Comparison of ENCODE assay signal across 18 cellular contexts in the genomic region with DNA sequence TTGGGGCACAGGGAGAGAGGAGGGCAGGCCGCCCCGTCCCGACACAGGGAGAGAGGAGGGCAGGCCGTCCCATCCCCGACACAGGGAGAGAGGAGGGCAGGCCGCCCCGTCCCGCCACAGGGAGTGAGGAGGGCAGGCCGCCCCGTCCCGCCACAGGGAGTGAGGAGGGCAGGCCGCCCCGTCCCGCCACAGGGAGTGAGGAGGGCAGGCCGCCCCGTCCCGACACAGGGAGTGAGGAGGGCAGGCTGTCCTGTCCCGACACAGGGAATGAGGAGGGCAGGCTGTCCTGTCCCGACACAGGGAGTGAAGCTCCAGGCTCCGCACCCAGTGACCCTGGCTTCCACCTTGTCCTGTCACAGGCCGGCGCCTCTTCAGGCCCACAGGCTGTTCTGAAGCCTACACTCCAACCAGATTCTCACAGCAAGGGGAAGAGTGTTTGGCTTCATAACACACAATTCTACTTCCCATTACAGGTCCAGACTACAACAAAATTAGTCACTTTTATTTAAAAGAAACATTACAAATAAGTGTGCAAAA.
"Had no signal": no experiment of that assay in that cellular context is flagged by ENCODE, and none has a peak within 500 bp of the region (broad histone marks: within the 10 kb centered on the region; RNA-seq: fewer than 3 reads in every experiment).

No MANE protein-coding gene starts in this region.

- H3K4me1 Mint-ChIP-seq: activated CD8-positive, alpha-beta memory T cell treated with anti-CD3 and anti-CD28 coated beads, Interleukin-2, amount 10 ng/mL, durations not matched to agents 7 days and 5 days; stimulated activated memory B cell treated with anti-CD40 and anti-IgM and Interleukin-4, amounts not matched to agents 10 μg/mL and 1 μg/mL and 100 μg/mL, for 72 hours had no signal

- H3K4me3 Mint-ChIP-seq: activated CD4-positive, alpha-beta memory T cell treated with anti-CD3 and anti-CD28 coated beads for 36 hours; activated CD8-positive, alpha-beta memory T cell treated with anti-CD3 and anti-CD28 coated beads, Interleukin-2, amount 10 ng/mL, durations not matched to agents 7 days and 5 days; activated naive CD4-positive, alpha-beta T cell treated with anti-CD3 and anti-CD28 coated beads for 36 hours; naive thymus-derived CD4-positive, alpha-beta T cell; stimulated activated memory B cell treated with anti-CD40 and anti-IgM and Interleukin-4, amounts not matched to agents 10 μg/mL and 1 μg/mL and 100 μg/mL, for 72 hours had no signal

- H3K27ac Mint-ChIP-seq: activated CD4-positive, alpha-beta memory T cell treated with anti-CD3 and anti-CD28 coated beads for 36 hours; activated CD8-positive, alpha-beta memory T cell treated with anti-CD3 and anti-CD28 coated beads, Interleukin-2, amount 10 ng/mL, durations not matched to agents 7 days and 5 days; activated naive CD4-positive, alpha-beta T cell treated with anti-CD3 and anti-CD28 coated beads for 36 hours; activated T-helper 2 cell treated with anti-CD3 and anti-CD28 coated beads, Interferon-gamma antibody, Interleukin-2, Interleukin-4, amounts not matched to agents 10 μg/mL and 5 μg/mL and 100 μg/mL, durations not matched to agents 14 hours and 24 hours and 36 hours had no signal

- H3K9me3 Mint-ChIP-seq: activated CD4-positive, alpha-beta memory T cell treated with anti-CD3 and anti-CD28 coated beads for 36 hours; activated naive CD4-positive, alpha-beta T cell treated with anti-CD3 and anti-CD28 coated beads for 36 hours; activated T-helper 2 cell treated with anti-CD3 and anti-CD28 coated beads, Interferon-gamma antibody, Interleukin-2, Interleukin-4, amounts not matched to agents 10 μg/mL and 5 μg/mL and 100 μg/mL, durations not matched to agents 14 hours and 24 hours and 36 hours; naive thymus-derived CD4-positive, alpha-beta T cell; stimulated activated memory B cell treated with anti-CD40 and anti-IgM and Interleukin-4, amounts not matched to agents 10 μg/mL and 1 μg/mL and 100 μg/mL, for 72 hours had no signal

- ATAC-seq: activated CD8-positive, alpha-beta memory T cell treated with anti-CD3 and anti-CD28 coated beads, Interleukin-2, amount 10 ng/mL, durations not matched to agents 7 days and 5 days; stimulated activated memory B cell treated with anti-CD40 and anti-IgM and Interleukin-4, amounts not matched to agents 10 μg/mL and 1 μg/mL and 100 μg/mL, for 72 hours had no signal

- H3K27me3 Mint-ChIP-seq: activated CD4-positive, alpha-beta memory T cell treated with anti-CD3 and anti-CD28 coated beads for 36 hours; activated CD8-positive, alpha-beta memory T cell treated with anti-CD3 and anti-CD28 coated beads, Interleukin-2, amount 10 ng/mL, durations not matched to agents 7 days and 5 days; naive thymus-derived CD4-positive, alpha-beta T cell; stimulated activated memory B cell treated with anti-CD40 and anti-IgM and Interleukin-4, amounts not matched to agents 10 μg/mL and 1 μg/mL and 100 μg/mL, for 72 hours had no signal

- DNase-seq: activated CD4-positive, alpha-beta memory T cell treated with anti-CD3 and anti-CD28 coated beads for 36 hours; activated CD4-positive, alpha-beta T cell treated with anti-CD3 and anti-CD28 coated beads for 1 hour; activated CD8-positive, alpha-beta memory T cell treated with anti-CD3 and anti-CD28 coated beads, Interleukin-2, amount 10 ng/mL, durations not matched to agents 7 days and 5 days; activated naive CD4-positive, alpha-beta T cell treated with anti-CD3 and anti-CD28 coated beads for 36 hours; activated T-cell treated with anti-CD3 and anti-CD28 coated beads, Interleukin-2, amount 50 U/mL, for 1 hour; colonic mucosa; effector CD4-positive, alpha-beta T cell; left colon; mucosa of descending colon; naive thymus-derived CD4-positive, alpha-beta T cell; occipital lobe; psoas muscle; sigmoid colon; stimulated activated CD4-positive, alpha-beta T cell treated with anti-CD3 and anti-CD28 coated beads, Interleukin-2, amount 100 ng/mL, for 24 hours; T-helper 9 cell; tibial artery had no signal
